Comparison of ENCODE assay signal across 13 cellular contexts in genomic region chr7:127995157-127995865, GRCh38. TPM values are rescaled to one million over a fixed set of nuclear protein-coding genes. Genes with fewer than 3 reads are reported as not detected.
DNase-seq lines count a peak whose midpoint lies in the region; ATAC-seq and TF ChIP-seq lines count a peak whose summit lies in the region.
"Had no signal": no experiment of that assay in that cellular context is flagged by ENCODE, and none has a peak within 500 bp of the region (broad histone marks: within the 10 kb centered on the region; RNA-seq: fewer than 3 reads in every experiment).

No MANE protein-coding gene starts in this region.

- H3K27ac ChIP-seq in mammary epithelial cell (ENCODE audit: insufficient read depth, low read depth, low read length) (no peak overlapping the region), gastroesophageal sphincter (peak overlapping the region in 3 of 4 donors; percentile 36 to 63 (median 38)), neuronal stem cell (replicated peaks; ENCODE audit: low read length) (peak overlapping the region; percentile 10)
- H3K27ac ChIP-seq: 22Rv1 had no signal

- H2BK120ac ChIP-seq in neuronal stem cell (ENCODE audit: low read depth, low read length): no peak overlapping the region

- in situ Hi-C loops in mammary epithelial cell (cut with MboI; ENCODE audit: low sequenced_read_pairs in 2 of 2): no loop called here

- H3K27ac Mint-ChIP-seq in MCF 10A (ENCODE audit: low read depth, unreplicated experiment): peak overlapping the region; percentile 36

- no peak overlapping the region for H2AK5ac ChIP-seq in neuronal stem cell (ENCODE audit: low read depth, low read length)

- peaks cover 6% of the 10 kb centered on the region for H3K79me2 ChIP-seq in mammary epithelial cell (ENCODE audit: insufficient read depth, low read length)

- WGBS in mammary epithelial cell (ENCODE audit: low coverage, missing lambda C conversion rate): 62% methylated on average over 3 of the region's 3 CpGs
- WGBS in gastroesophageal sphincter (ENCODE audit: low coverage in 1 of 2), 2 donors: 6 to 21% methylated on average over 2 of the region's 3 CpGs
- WGBS in neuronal stem cell (ENCODE audit: extremely low coverage in 2 of 2, insufficient read length in 2 of 2, insufficient replicate concordance in 1 of 2), 2 donors: no CpG with 5 or more reads among the region's 3 CpGs

- BruUV-seq in MCF 10A (replicated peaks; lab: Mats Ljungman, UMichigan) (no TSS peak), mammary epithelial cell (replicated peaks; lab: Mats Ljungman, UMichigan) (no TSS peak)

- H3K27me3 Mint-ChIP-seq in MCF 10A (ENCODE audit: insufficient read depth, unreplicated experiment): no peaks in the 10 kb centered on the region

- intact Hi-C loops in MCF 10A (cut with micrococcal nuclease): no loop called here
- intact Hi-C loops in mammary epithelial cell (cut with micrococcal nuclease): no loop called here

- no peak overlapping the region for H3K23ac ChIP-seq in neuronal stem cell (ENCODE audit: low read depth, low read length, poor library complexity)

- no peak overlapping the region for H4K8ac ChIP-seq in neuronal stem cell (ENCODE audit: low read depth, low read length)

- H3K4me3 ChIP-seq in mammary epithelial cell (replicated peaks in 1 of 3; ENCODE audit: insufficient read depth in 1 of 3, low read depth in 2 of 3, low read length in 3 of 3) (no peak overlapping the region), gastroesophageal sphincter (no peak overlapping the region), neuronal stem cell (ENCODE audit: low read length in 2 of 2) (no peak overlapping the region)

- H3K36me3 ChIP-seq in mammary epithelial cell (ENCODE audit: insufficient read depth, low read length) (peaks cover 14% of the 10 kb centered on the region), gastroesophageal sphincter (peaks cover 0 to 28% of the 10 kb centered on the region in 2 donors), neuronal stem cell (replicated peaks in 1 of 2; ENCODE audit: control insufficient read depth in 2 of 2, insufficient read depth in 2 of 2, low read length in 2 of 2) (peaks cover 3 to 47% of the 10 kb centered on the region in 2 donors)

- POLR2A ChIA-PET in MCF 10A (lab: Yijun Ruan, JAX): interaction anchor here (0.7 kb wide), 1 partner anchor 16 kb away, joined by 3 read pairs; no protein-coding TSS in a partner anchor

- H3K36me3 Mint-ChIP-seq in MCF 10A (ENCODE audit: insufficient read depth, unreplicated experiment): peaks cover 60% of the 10 kb centered on the region

- no peak overlapping the region for H3K4me3 Mint-ChIP-seq in MCF 10A (ENCODE audit: unreplicated experiment)

- H3K4me2 ChIP-seq in mammary epithelial cell (ENCODE audit: insufficient read depth, low read depth, low read length) (no peak overlapping the region), neuronal stem cell (ENCODE audit: insufficient read depth, low read length, poor library complexity, severe bottlenecking) (no peak overlapping the region)

- H3K4ac ChIP-seq in neuronal stem cell (ENCODE audit: low read length): no peak overlapping the region

- H2BK15ac ChIP-seq in neuronal stem cell (ENCODE audit: low read length): no peak overlapping the region

- H3K4me1 ChIP-seq in mammary epithelial cell (ENCODE audit: insufficient read depth, low read length) (no peaks in the 10 kb centered on the region), gastroesophageal sphincter (peaks cover 0 to 29% (median 12%) of the 10 kb centered on the region in 3 donors), neuronal stem cell (ENCODE audit: control insufficient read depth in 2 of 2, insufficient read depth in 1 of 2, low read depth in 1 of 2, low read length in 2 of 2) (peaks cover 15 to 21% of the 10 kb centered on the region in 2 donors)

- ATAC-seq in gastroesophageal sphincter (peak; percentile 53), GM18861 (IDR thresholded peaks at IDR 0.05; ENCODE audit: unreplicated experiment) (no peak), GM18873 (IDR thresholded peaks at IDR 0.05; ENCODE audit: low FRiP score, unreplicated experiment) (no peak)

- DNase-seq in MCF 10A (ENCODE audit: unreplicated experiment) (no peak), mammary epithelial cell (no peak), neuronal stem cell (ENCODE audit: low spot score) (no peak), NCI-H526 (lab: John Stamatoyannopoulos, UW) (no peak), NCI-H446 (lab: John Stamatoyannopoulos, UW) (no peak)
- DNase-seq: activated CD4-positive, CD25-positive, alpha-beta regulatory T cell treated with anti-CD3 and anti-CD28 coated beads, Interleukin-2, amount 50 U/mL, for 72 hours; activated gamma-delta T cell; DND-41; NCI-H345 had no signal

- no peaks in the 10 kb centered on the region for H3K9me3 Mint-ChIP-seq in MCF 10A (ENCODE audit: unreplicated experiment)

- no peak for TF ChIP-seq POLR2A in gastroesophageal sphincter (IDR thresholded peaks at IDR 0.05)

- no peak overlapping the region for H4K91ac ChIP-seq in neuronal stem cell (ENCODE audit: low read depth, low read length, poor library complexity)

- no peaks in the 10 kb centered on the region for H3K79me1 ChIP-seq in neuronal stem cell (ENCODE audit: low read depth, low read length)

- H3K14ac ChIP-seq in neuronal stem cell (ENCODE audit: low read length): no peak overlapping the region

- no peak for TF ChIP-seq EP300 in gastroesophageal sphincter (IDR thresholded peaks at IDR 0.05)

- CTCF ChIA-PET in MCF 10A (lab: Yijun Ruan, JAX): interaction anchor here (1.2 to 1.4 kb wide), 2 partner anchors 10 to 11 kb away, joined by 3 read pairs; no protein-coding TSS in a partner anchor
- CTCF ChIA-PET in mammary epithelial cell (lab: Charles Lee; ENCODE audit: low non-redundant PET): no interaction called here

- no peaks in the 10 kb centered on the region for H4K20me1 ChIP-seq in mammary epithelial cell (ENCODE audit: insufficient read depth, low read length)

- H2AFZ ChIP-seq in mammary epithelial cell (ENCODE audit: low read depth, low read length) (no peak overlapping the region), neuronal stem cell (ENCODE audit: low read length) (no peak overlapping the region)

- no peak for TF ChIP-seq CTCF in MCF 10A (IDR thresholded peaks at IDR 0.05; ENCODE audit: unreplicated experiment)
- TF ChIP-seq CTCF in mammary epithelial cell (conservative IDR thresholded peaks at IDR 0.05 in 1 of 2, IDR thresholded peaks at IDR 0.05 in 1 of 2; ENCODE audit: extremely low read depth in 1 of 2, insufficient read depth in 1 of 2, low read depth in 1 of 2, low read length in 2 of 2): no peak
- no peak for TF ChIP-seq CTCF in gastroesophageal sphincter (IDR thresholded peaks at IDR 0.05)

- H2BK12ac ChIP-seq in neuronal stem cell (ENCODE audit: low read length): no peak overlapping the region

- no peak overlapping the region for H2BK5ac ChIP-seq in neuronal stem cell (ENCODE audit: low read length)

- H3K9ac ChIP-seq in mammary epithelial cell (ENCODE audit: insufficient read depth, low read length) (no peak overlapping the region), neuronal stem cell (ENCODE audit: low read depth, low read length, poor library complexity) (no peak overlapping the region)

- H3K27me3 ChIP-seq in mammary epithelial cell (ENCODE audit: insufficient read depth, low read length) (no peaks in the 10 kb centered on the region), gastroesophageal sphincter (no peaks in the 10 kb centered on the region), neuronal stem cell (ENCODE audit: control insufficient read depth in 3 of 3, insufficient read depth in 3 of 3, low read depth in 1 of 3, low read length in 3 of 3) (no peaks in the 10 kb centered on the region)

- H3K9me3 ChIP-seq in mammary epithelial cell (replicated peaks; ENCODE audit: insufficient read depth, low read length): no peaks in the 10 kb centered on the region
- H3K9me3 ChIP-seq in gastroesophageal sphincter: no peaks in the 10 kb centered on the region
- H3K9me3 ChIP-seq in neuronal stem cell (replicated peaks in 1 of 2; ENCODE audit: control insufficient read depth in 2 of 2, insufficient read depth in 1 of 2, low read depth in 1 of 2, low read length in 2 of 2): no peaks in the 10 kb centered on the region

- dilution Hi-C loops in mammary epithelial cell (cut with HindIII; ENCODE audit: low sequenced_read_pairs): no loop called here

- H3K4me1 Mint-ChIP-seq in MCF 10A (ENCODE audit: insufficient read depth, unreplicated experiment): no peaks in the 10 kb centered on the region

- no peak overlapping the region for H3K18ac ChIP-seq in neuronal stem cell (ENCODE audit: low read length)

RNA-seq across cellular contexts. Expression of gene LRRC4, which starts 35.9 kb away (rescaled TPM):
- total RNA-seq in MCF 10A (2022): not detected in 2 replicates
- total RNA-seq in mammary epithelial cell: under 1 TPM; under 0.01 to 0.07 TPM
- polyA plus RNA-seq in mammary epithelial cell: 0.16 TPM
- not detected for polyA minus RNA-seq in mammary epithelial cell
- 1 to 10 TPM in 1 of 4 donors, under 1 TPM in 2, not detected in 1; 0.39 to 1.9 (median 0.82) TPM for total RNA-seq in gastroesophageal sphincter
- 50.0 TPM for polyA plus RNA-seq in neuronal stem cell (2013, experiment 1 of 2)
- polyA plus RNA-seq in neuronal stem cell (2013, experiment 2 of 2): 47.3 TPM
